8 cellular contexts compared by ENCODE assay signal in the genomic region with DNA sequence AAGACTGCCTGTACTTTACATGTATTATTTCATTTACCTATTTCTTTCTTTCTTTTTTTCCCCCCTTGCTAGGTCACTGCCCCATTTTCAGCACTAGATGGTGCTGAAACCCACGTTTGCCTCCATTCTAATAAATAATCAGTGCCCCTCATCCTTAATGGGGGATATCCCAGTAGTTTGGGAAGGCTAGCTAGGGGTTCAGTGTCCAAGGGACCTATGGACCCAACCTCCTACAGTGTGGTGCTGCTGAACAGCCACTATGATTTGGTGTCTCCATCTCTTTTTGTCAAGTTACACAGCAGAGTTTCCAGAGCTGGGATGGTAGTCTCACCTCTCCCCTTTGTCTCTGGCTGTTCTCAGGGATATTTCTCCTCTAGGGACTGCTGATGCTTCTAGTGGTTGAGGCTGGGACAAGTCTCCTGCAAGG. TPM values are rescaled to one million over a fixed set of nuclear protein-coding genes. Genes with fewer than 3 reads are reported as not detected.
DNase-seq lines count a peak whose midpoint lies in the region; ATAC-seq and TF ChIP-seq lines count a peak whose summit lies in the region.

No MANE protein-coding gene starts in this region.

- H3K36me3 Mint-ChIP-seq in activated CD4-positive, alpha-beta T cell treated with anti-CD3 and anti-CD28 coated beads for 36 hours (ENCODE audit: low read depth): no peaks in the 10 kb centered on the region

- 8 to 40% methylated on average over 1 of the region's 1 CpG for WGBS in heart right ventricle, 2 donors
- WGBS in smooth muscle cell (ENCODE audit: low lambda C conversion rate): 0% methylated on average over 1 of the region's 1 CpG

- H3K79me2 ChIP-seq in smooth muscle cell (ENCODE audit: low read depth): no peaks in the 10 kb centered on the region

- H2AFZ ChIP-seq in smooth muscle cell (ENCODE audit: low read depth): no peak overlapping the region

- POLR2A ChIA-PET in activated CD4-positive, alpha-beta T cell treated with anti-CD3 and anti-CD28 coated beads for 36 hours (lab: Charles Lee): interaction anchor here (0.6 kb wide), 1 partner anchor 51 kb away, joined by 4 read pairs; no protein-coding TSS in a partner anchor

- H3K4me3 Mint-ChIP-seq in activated CD4-positive, alpha-beta T cell treated with anti-CD3 and anti-CD28 coated beads for 36 hours: no peak overlapping the region

- no peak overlapping the region for H3K4me2 ChIP-seq in smooth muscle cell

- H3K27ac ChIP-seq in heart right ventricle (no peak overlapping the region), smooth muscle cell (ENCODE audit: low read depth) (no peak overlapping the region)

- H4K20me1 ChIP-seq in smooth muscle cell (ENCODE audit: low read depth): no peaks in the 10 kb centered on the region

- no peak overlapping the region for H3K27ac Mint-ChIP-seq in activated CD4-positive, alpha-beta T cell treated with anti-CD3 and anti-CD28 coated beads for 36 hours

- H3K27me3 ChIP-seq in heart right ventricle (no peaks in the 10 kb centered on the region), smooth muscle cell (ENCODE audit: low read depth) (peaks cover 14% of the 10 kb centered on the region), MG63 (no peaks in the 10 kb centered on the region)

- CTCF ChIA-PET in activated CD4-positive, alpha-beta T cell treated with anti-CD3 and anti-CD28 coated beads for 36 hours (lab: Charles Lee): interaction anchor here (0.6 to 4.8 kb wide), 7 partner anchors 10 to 51 kb away, joined by 3 to 66 read pairs (median 4); no protein-coding TSS in a partner anchor

- H3K4me1 ChIP-seq in heart right ventricle (peaks cover 0 to 20% (median 8%) of the 10 kb centered on the region in 9 donors), smooth muscle cell (ENCODE audit: low read depth) (no peaks in the 10 kb centered on the region), mucosa of descending colon (ENCODE audit: low read depth) (no peaks in the 10 kb centered on the region)

- ATAC-seq in heart right ventricle (no peak), left ventricle myocardium superior (no peak), mucosa of descending colon (no peak)
- no peak for ATAC-seq in activated CD4-positive, alpha-beta T cell treated with anti-CD3 and anti-CD28 coated beads for 36 hours

- no peaks in the 10 kb centered on the region for H3F3A ChIP-seq in smooth muscle cell (ENCODE audit: low read depth)

- DNase-seq in heart right ventricle (no peak), left ventricle myocardium superior (no peak), NCI-H748 treated with DMSO at 0.1 percent for 48 hours (lab: John Stamatoyannopoulos, UW) (peak; percentile 37), epithelial cell of proximal tubule (ENCODE audit: low read depth) (no peak), smooth muscle cell (lab: John Stamatoyannopoulos, UW; ENCODE audit: unreplicated experiment) (no peak), MG63 (no peak), mucosa of descending colon (no peak)
- DNase-seq in activated CD4-positive, alpha-beta T cell treated with anti-CD3 and anti-CD28 coated beads for 36 hours: no peak

- TF ChIP-seq CTCF in heart right ventricle (IDR thresholded peaks at IDR 0.05): peak in 8 of 9 donors; percentile 11 to 63 (median 54)
- TF ChIP-seq CTCF in epithelial cell of proximal tubule (conservative IDR thresholded peaks at IDR 0.05; ENCODE audit: low read depth, low read length): peak; percentile 80
- peak; percentile 51 for TF ChIP-seq CTCF in smooth muscle cell (IDR thresholded peaks at IDR 0.05; ENCODE audit: borderline replicate concordance, insufficient read depth, poor library complexity, severe bottlenecking)
- no peak for TF ChIP-seq CTCF in mucosa of descending colon (IDR thresholded peaks at IDR 0.05)

- H3K9ac ChIP-seq in smooth muscle cell (ENCODE audit: low read depth): no peak overlapping the region

- H3K4me3 ChIP-seq in heart right ventricle: no peak overlapping the region
- no peak overlapping the region for H3K4me3 ChIP-seq in epithelial cell of proximal tubule (ENCODE audit: low read depth, low read length)
- no peak overlapping the region for H3K4me3 ChIP-seq in smooth muscle cell
- no peak overlapping the region for H3K4me3 ChIP-seq in MG63
- H3K4me3 ChIP-seq in mucosa of descending colon: no peak overlapping the region

- no peaks in the 10 kb centered on the region for H3K4me1 Mint-ChIP-seq in activated CD4-positive, alpha-beta T cell treated with anti-CD3 and anti-CD28 coated beads for 36 hours

- H3K36me3 ChIP-seq in heart right ventricle (no peaks in the 10 kb centered on the region), smooth muscle cell (ENCODE audit: low read depth) (no peaks in the 10 kb centered on the region), MG63 (no peaks in the 10 kb centered on the region), mucosa of descending colon (ENCODE audit: low read depth) (no peaks in the 10 kb centered on the region)

- H3K9me3 Mint-ChIP-seq in activated CD4-positive, alpha-beta T cell treated with anti-CD3 and anti-CD28 coated beads for 36 hours (ENCODE audit: low read depth): no peaks in the 10 kb centered on the region

- H3K9me3 ChIP-seq in heart right ventricle: peaks cover 0 to 8% (median 0%) of the 10 kb centered on the region in 11 donors
- H3K9me3 ChIP-seq in smooth muscle cell (replicated peaks; ENCODE audit: low read depth): no peaks in the 10 kb centered on the region
- no peaks in the 10 kb centered on the region for H3K9me3 ChIP-seq in MG63
- no peaks in the 10 kb centered on the region for H3K9me3 ChIP-seq in mucosa of descending colon

- H3K27me3 Mint-ChIP-seq in activated CD4-positive, alpha-beta T cell treated with anti-CD3 and anti-CD28 coated beads for 36 hours: peaks cover 17% of the 10 kb centered on the region

- intact Hi-C loops in heart right ventricle (cut with DNase I) (loop anchor here in 3 of 10 donors (5.0 to 10.0 kb wide), 2 partner anchors 47 to 60 kb away; no protein-coding TSS in a partner anchor), left ventricle myocardium superior (cut with micrococcal nuclease) (no loop called here), mucosa of descending colon (cut with DNase I, micrococcal nuclease) (no loop called here)
- intact Hi-C loops in activated CD4-positive, alpha-beta T cell treated with anti-CD3 and anti-CD28 coated beads for 36 hours (cut with DNase I, micrococcal nuclease): loop anchor here (1.0 kb wide), 1 partner anchor 52 kb away; no protein-coding TSS in a partner anchor

RNA-seq across cellular contexts. Expression of gene HCFC2, which starts 6.5 kb away (rescaled TPM):
- total RNA-seq in heart right ventricle (10 to 100 TPM in 9 of 10 donors, 1 to 10 TPM in 1; 8.6 to 13.6 (median 11.3) TPM), left ventricle myocardium superior (9.4 TPM), epithelial cell of proximal tubule (3.5 and 6.1 TPM in 2 replicates), smooth muscle cell (17.8 and 30.1 TPM in 2 replicates), mucosa of descending colon (10 to 100 TPM; 13.8 to 31.9 (median 14.2) TPM)
- polyA plus RNA-seq in heart right ventricle (10 to 100 TPM in 1 of 2 donors, 1 to 10 TPM in 1; 5.1 to 10.2 TPM), smooth muscle cell (9.1 and 11.4 TPM in 2 replicates)
- total RNA-seq in MG63 (2014; rRNA removed; shearing (Covaris generic); ENCODE audit: low replicate concordance): 6.1 and 16.3 TPM in 2 replicates
- 1 to 10 TPM; 6.4 to 6.5 TPM for total RNA-seq in activated CD4-positive, alpha-beta T cell treated with anti-CD3 and anti-CD28 coated beads for 36 hours

RNA-seq across cellular contexts. Expression of gene GLT8D2, which starts 7.8 kb away (rescaled TPM):
- 10 to 100 TPM in 2 of 10 donors, 1 to 10 TPM in 8; 3.5 to 16.0 (median 7.8) TPM for total RNA-seq in heart right ventricle
- polyA plus RNA-seq in heart right ventricle: 10 to 100 TPM in 1 of 2 donors, 1 to 10 TPM in 1; 3.8 to 10.2 TPM
- 6.0 TPM for total RNA-seq in left ventricle myocardium superior
- total RNA-seq in epithelial cell of proximal tubule: 0.46 and 2.0 TPM in 2 replicates
- total RNA-seq in smooth muscle cell: 43.0 and 52.7 TPM in 2 replicates
- polyA plus RNA-seq in smooth muscle cell: 41.2 and 47.7 TPM in 2 replicates
- not detected in 2 replicates for total RNA-seq in MG63 (2014; rRNA removed; shearing (Covaris generic); ENCODE audit: low replicate concordance)
- total RNA-seq in mucosa of descending colon: 10 to 100 TPM in 1 of 3 donors, 1 to 10 TPM in 2; 2.5 to 13.7 (median 4.4) TPM
- total RNA-seq in activated CD4-positive, alpha-beta T cell treated with anti-CD3 and anti-CD28 coated beads for 36 hours: under 1 TPM in 1 of 2 experiments, not detected in 1; 0.23 TPM

Comparison
In these comparisons a context has a peak if more than half of its experiments do, and no peak if none do; other contexts are left out.
1. intact Hi-C loops: an anchor here in activated CD4-positive, alpha-beta T cell treated with anti-CD3 and anti-CD28 coated beads for 36 hours (1.0 kb wide); none called in left ventricle myocardium superior and mucosa of descending colon.